ENCODE assay signal across 8 cellular contexts in genomic region chr6:26031595-26032386, GRCh38. TPM values are rescaled to one million over a fixed set of nuclear protein-coding genes. Genes with fewer than 3 reads are reported as not detected.
DNase-seq lines count a peak whose midpoint lies in the region; ATAC-seq, FAIRE-seq and TF ChIP-seq lines count a peak whose summit lies in the region.

No MANE protein-coding gene starts in this region.

- peak; percentile 100 for TF ChIP-seq POLR2A in K562 (conservative IDR thresholded peaks at IDR 0.05)

- H3K9me3 ChIP-seq in K562 (replicated peaks; ENCODE audit: control insufficient read depth, insufficient read depth, low read depth, low read length), result no peaks in the 10 kb centered on the region

- peaks cover 57% of the 10 kb centered on the region for H3K79me2 ChIP-seq in K562 (ENCODE audit: control insufficient read depth, insufficient read depth, low read length)

- FAIRE-seq in A204.1 (lab: Jason Lieb, UNC), result peak; percentile 97
- peak; percentile 89 for FAIRE-seq in K562 (lab: Jason Lieb, UNC)

- H3K36me3 ChIP-seq in K562 (ENCODE audit: control insufficient read depth, insufficient read depth, low read length), result peaks cover 7% of the 10 kb centered on the region; the same call in 1 of the 3 replicates

- TF ChIP-seq RAD21 in K562 (CRISPR knock-in tag; conservative IDR thresholded peaks at IDR 0.05 in 1 of 2, IDR thresholded peaks at IDR 0.05 in 1 of 2), result peak; percentile 4 to 31; a peak in 1 of 4 replicates

- TSS peak; percentile 71 for BruUV-seq in K562 (replicated peaks; lab: Mats Ljungman, UMichigan)

- no peaks in the 10 kb centered on the region for H3K9me1 ChIP-seq in K562 (ENCODE audit: control insufficient read depth, insufficient read depth, low read length)

- in situ Hi-C loops in K562 (cut with MboI), result loop anchor here (5.0 kb wide), 1 partner anchor 1101 kb away; a partner anchor contains a TSS

- under 1% methylated on average over 46 of the region's 46 CpGs for WGBS in K562 (ENCODE audit: insufficient coverage, low coverage, missing lambda C conversion rate)

- no peak overlapping the region for H2AFZ ChIP-seq in K562 (ENCODE audit: low read depth, low read length)

- DNase-seq in NCI-H2029 treated with DMSO at 0.1 percent for 48 hours (lab: John Stamatoyannopoulos, UW) (peak; percentile 99), T-helper 22 cell (ENCODE audit: low read depth) (peak; percentile 73), K562 (ENCODE audit: extremely low read depth in 1 of 4, low spot score in 3 of 4) (peak; percentile 82 to 99 (median 94)), hippocampal formation (lab: John Stamatoyannopoulos, UW) (peak; percentile 65 to 85), retina (peak; percentile 92)

- ATAC-seq in GM18511 (IDR thresholded peaks at IDR 0.05; ENCODE audit: unreplicated experiment), result peak; percentile 60
- ATAC-seq in HG03039 (IDR thresholded peaks at IDR 0.05; ENCODE audit: unreplicated experiment), result peak; percentile 38
- peak; percentile 67 for ATAC-seq in K562

- H4K20me1 ChIP-seq in K562 (replicated peaks; ENCODE audit: control insufficient read depth, insufficient read depth, low read length), result peaks cover 7% of the 10 kb centered on the region

- peak overlapping the region; percentile 99 for H3K27ac ChIP-seq in K562 (ENCODE audit: extremely low read depth, low read depth, low read length)

- H3K9ac ChIP-seq in K562 (ENCODE audit: insufficient read depth in 1 of 2, low read depth in 2 of 2, low read length in 2 of 2), result peak overlapping the region; percentile 94 to 96

- H3K4me2 ChIP-seq in K562 (ENCODE audit: insufficient read depth, low read length), result peak overlapping the region; percentile 99

- H3K27me3 ChIP-seq in K562 (ENCODE audit: control insufficient read depth in 2 of 2, insufficient read depth in 2 of 2, low read length in 2 of 2), result no peaks in the 10 kb centered on the region

- intact Hi-C loops in K562 (cut with micrococcal nuclease), result loop anchor here (1.0 to 10.0 kb wide), 8 partner anchors 24 to 1861 kb away; a partner anchor contains a TSS

- H3K4me3 ChIP-seq in K562, result peak overlapping the region; percentile 61

- TF ChIP-seq CTCF in K562 (IDR thresholded peaks at IDR 0.05 in 2 of 3, conservative IDR thresholded peaks at IDR 0.05 in 1 of 3; ENCODE audit: insufficient read depth in 2 of 3, low read depth in 1 of 3, low read length in 3 of 3), result peak; percentile 28 to 60 (median 40)

- H3K4me1 ChIP-seq in K562 (replicated peaks in 1 of 2; ENCODE audit: control insufficient read depth in 2 of 2, insufficient read depth in 2 of 2, low read length in 2 of 2), result peaks cover 16 to 42% of the 10 kb centered on the region in 2 experiments

- CTCF ChIA-PET in K562 (lab: Yijun Ruan, JAX; ENCODE audit: low intra/inter-chr PET ratio), result interaction anchor here (1.5 kb wide), 1 partner anchor 24 kb away, joined by 4 read pairs; no protein-coding TSS in a partner anchor

- POLR2A ChIA-PET in K562 (lab: Yijun Ruan, JAX), result interaction anchor here (0.5 to 13.8 kb wide), 64 partner anchors 9 to 1861 kb away, joined by 3 to 597 read pairs (median 6); partner anchors contain the start of genes HFE, MRS2 and TRIM38

- TF ChIP-seq EP300 in K562 (IDR thresholded peaks at IDR 0.05; ENCODE audit: low read length), result peak; percentile 77

TF ChIP-seq in K562, 482 proteins besides CTCF, POLR2A, EP300 and RAD21 (continues in another document):
- TF ChIP-seq NR3C1 (CRISPR knock-in tag; IDR thresholded peaks at IDR 0.05) (no peak), ZNF12 (CRISPR knock-in tag; IDR thresholded peaks at IDR 0.05) (peak; percentile 87), ZNF311 (CRISPR knock-in tag; IDR thresholded peaks at IDR 0.05) (0 out of 2 replicates have a peak, but pooled peaks have one; percentile 19), BRCA1 (IDR thresholded peaks at IDR 0.05) (no peak), BRCA1 (CRISPR knock-in tag; IDR thresholded peaks at IDR 0.05) (peak; percentile 42; the same call in 1 of the 2 replicates), ZNF695 (CRISPR knock-in tag; IDR thresholded peaks at IDR 0.05) (peak; percentile 66; the same call in 1 of the 2 replicates), CHD2 (IDR thresholded peaks at IDR 0.05; ENCODE audit: low read depth, low read length) (peak; percentile 71), PRPF4 (IDR thresholded peaks at IDR 0.05; ENCODE audit: insufficient read depth, low read depth, low read length, poor library complexity, severe bottlenecking) (peak; percentile 100), ZNF561 (CRISPR knock-in tag; conservative IDR thresholded peaks at IDR 0.05) (no peak; the same call in 1 of the 2 replicates), NFRKB (IDR thresholded peaks at IDR 0.05; ENCODE audit: low read depth) (peak; percentile 51; the same call in 1 of the 2 replicates), DACH1 (IDR thresholded peaks at IDR 0.05; ENCODE audit: partially characterized antibody) (no peak), TSC22D4 (tag; IDR thresholded peaks at IDR 0.05) (no peak), ZBTB7A (IDR thresholded peaks at IDR 0.05; ENCODE audit: borderline replicate concordance, control insufficient read depth, low read depth, low read length) (no peak), ZNF766 (CRISPR knock-in tag; conservative IDR thresholded peaks at IDR 0.05) (no peak; the same call in 1 of the 2 replicates), ZNF551 (CRISPR knock-in tag; IDR thresholded peaks at IDR 0.05) (no peak), SREBF1 (IDR thresholded peaks at IDR 0.05; ENCODE audit: borderline replicate concordance, low read depth, low read length) (no peak; the same call in 1 of the 2 replicates), RBM34 (IDR thresholded peaks at IDR 0.05; ENCODE audit: borderline replicate concordance, insufficient read depth, low read length) (no peak), ZBTB8A (IDR thresholded peaks at IDR 0.05; ENCODE audit: partially characterized antibody) (no peak), MTA3 (IDR thresholded peaks at IDR 0.05; ENCODE audit: borderline replicate concordance) (peak; percentile 99), CREB1 (IDR thresholded peaks at IDR 0.05) (peak; percentile 79), CREB1 (CRISPR knock-in tag; IDR thresholded peaks at IDR 0.05) (peak; percentile 87), KHSRP (IDR thresholded peaks at IDR 0.05) (peak; percentile 36; the same call in 1 of the 2 replicates)
- TF ChIP-seq, protein P1, sequence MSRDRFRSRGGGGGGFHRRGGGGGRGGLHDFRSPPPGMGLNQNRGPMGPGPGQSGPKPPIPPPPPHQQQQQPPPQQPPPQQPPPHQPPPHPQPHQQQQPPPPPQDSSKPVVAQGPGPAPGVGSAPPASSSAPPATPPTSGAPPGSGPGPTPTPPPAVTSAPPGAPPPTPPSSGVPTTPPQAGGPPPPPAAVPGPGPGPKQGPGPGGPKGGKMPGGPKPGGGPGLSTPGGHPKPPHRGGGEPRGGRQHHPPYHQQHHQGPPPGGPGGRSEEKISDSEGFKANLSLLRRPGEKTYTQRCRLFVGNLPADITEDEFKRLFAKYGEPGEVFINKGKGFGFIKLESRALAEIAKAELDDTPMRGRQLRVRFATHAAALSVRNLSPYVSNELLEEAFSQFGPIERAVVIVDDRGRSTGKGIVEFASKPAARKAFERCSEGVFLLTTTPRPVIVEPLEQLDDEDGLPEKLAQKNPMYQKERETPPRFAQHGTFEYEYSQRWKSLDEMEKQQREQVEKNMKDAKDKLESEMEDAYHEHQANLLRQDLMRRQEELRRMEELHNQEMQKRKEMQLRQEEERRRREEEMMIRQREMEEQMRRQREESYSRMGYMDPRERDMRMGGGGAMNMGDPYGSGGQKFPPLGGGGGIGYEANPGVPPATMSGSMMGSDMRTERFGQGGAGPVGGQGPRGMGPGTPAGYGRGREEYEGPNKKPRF (IDR thresholded peaks at IDR 0.05; ENCODE audit: low read depth, low read length), result no peak
- TF ChIP-seq, protein P2, sequence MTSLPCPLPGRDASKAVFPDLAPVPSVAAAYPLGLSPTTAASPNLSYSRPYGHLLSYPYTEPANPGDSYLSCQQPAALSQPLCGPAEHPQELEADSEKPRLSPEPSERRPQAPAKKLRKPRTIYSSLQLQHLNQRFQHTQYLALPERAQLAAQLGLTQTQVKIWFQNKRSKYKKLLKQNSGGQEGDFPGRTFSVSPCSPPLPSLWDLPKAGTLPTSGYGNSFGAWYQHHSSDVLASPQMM (CRISPR knock-in tag; IDR thresholded peaks at IDR 0.05), result no peak
- TF ChIP-seq, protein P3, sequence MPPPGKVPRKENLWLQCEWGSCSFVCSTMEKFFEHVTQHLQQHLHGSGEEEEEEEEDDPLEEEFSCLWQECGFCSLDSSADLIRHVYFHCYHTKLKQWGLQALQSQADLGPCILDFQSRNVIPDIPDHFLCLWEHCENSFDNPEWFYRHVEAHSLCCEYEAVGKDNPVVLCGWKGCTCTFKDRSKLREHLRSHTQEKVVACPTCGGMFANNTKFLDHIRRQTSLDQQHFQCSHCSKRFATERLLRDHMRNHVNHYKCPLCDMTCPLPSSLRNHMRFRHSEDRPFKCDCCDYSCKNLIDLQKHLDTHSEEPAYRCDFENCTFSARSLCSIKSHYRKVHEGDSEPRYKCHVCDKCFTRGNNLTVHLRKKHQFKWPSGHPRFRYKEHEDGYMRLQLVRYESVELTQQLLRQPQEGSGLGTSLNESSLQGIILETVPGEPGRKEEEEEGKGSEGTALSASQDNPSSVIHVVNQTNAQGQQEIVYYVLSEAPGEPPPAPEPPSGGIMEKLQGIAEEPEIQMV (tag; conservative IDR thresholded peaks at IDR 0.05; ENCODE audit: low read depth), result 0 out of 2 replicates have a peak, but pooled peaks have one; percentile 41

RNA-seq across cellular contexts. Expression of gene HFE, which starts 55.4 kb away (rescaled TPM):
- 2.3 and 3.3 TPM in 2 replicates for total RNA-seq in K562 (2011; cell fraction: chromatin; rRNA removed; ENCODE audit: low replicate concordance)
- total RNA-seq in K562 (2011; cell fraction: nucleolus; rRNA removed), result 1.3 and 2.2 TPM in 2 replicates
- total RNA-seq in K562 (2011; cell fraction: nucleoplasm; rRNA removed), result 2.1 and 3.3 TPM in 2 replicates
- total RNA-seq in K562 (2014; rRNA removed) (0.14 and 0.73 TPM in 2 replicates), K562 (2014; rRNA removed; fragmentation: Illumina TruSeq; extraction: Trizol) (0.76 and 1.1 TPM in 2 replicates), K562 (2015; rRNA removed; fragmentation: Illumina TruSeq; extraction: Trizol) (1.2 and 1.3 TPM in 2 replicates), K562 (2021) (0.58 and 0.98 TPM in 2 replicates)
- polyA plus RNA-seq in K562 (2011; rRNA removed) (0.54 and 1.1 TPM in 2 replicates), K562 (2014; fragmentation: Illumina TruSeq; extraction: Trizol) (0.78 and 0.89 TPM in 2 replicates), K562 (2014; fragmentation: Nextera tagmentation; extraction: Ambion mirVana) (under 1 TPM; 0.17 to 0.31 TPM), K562 (2014; rRNA removed) (0.84 and 1.2 TPM in 2 replicates)
- 0.66 and 0.88 TPM in 2 replicates for polyA plus RNA-seq in K562 (2011; cell fraction: cytosol; rRNA removed)
- polyA plus RNA-seq in K562 (2011; cell fraction: nucleus; rRNA removed), result 0.65 and 0.95 TPM in 2 replicates
- polyA plus RNA-seq in K562 (2012), result 1.8 and 2.4 TPM in 2 replicates
- 1.3 and 1.7 TPM in 2 replicates for polyA minus RNA-seq in K562 (2011; rRNA and poly(A)+ RNA removed)
- 0.95 TPM in 1 of 2 replicates, not detected in the other for polyA minus RNA-seq in K562 (2011; cell fraction: cytosol; rRNA and poly(A)+ RNA removed)
- polyA minus RNA-seq in K562 (2011; cell fraction: nucleus; rRNA and poly(A)+ RNA removed), result 0.44 and 0.94 TPM in 2 replicates

Comparison
In these comparisons a context has a peak if more than half of its experiments do, and no peak if none do; other contexts are left out.
1. Peak in every context shown above with its lines: DNase-seq, ATAC-seq, H3K4me3 ChIP-seq and H3K27ac ChIP-seq.